In the genomic region with DNA sequence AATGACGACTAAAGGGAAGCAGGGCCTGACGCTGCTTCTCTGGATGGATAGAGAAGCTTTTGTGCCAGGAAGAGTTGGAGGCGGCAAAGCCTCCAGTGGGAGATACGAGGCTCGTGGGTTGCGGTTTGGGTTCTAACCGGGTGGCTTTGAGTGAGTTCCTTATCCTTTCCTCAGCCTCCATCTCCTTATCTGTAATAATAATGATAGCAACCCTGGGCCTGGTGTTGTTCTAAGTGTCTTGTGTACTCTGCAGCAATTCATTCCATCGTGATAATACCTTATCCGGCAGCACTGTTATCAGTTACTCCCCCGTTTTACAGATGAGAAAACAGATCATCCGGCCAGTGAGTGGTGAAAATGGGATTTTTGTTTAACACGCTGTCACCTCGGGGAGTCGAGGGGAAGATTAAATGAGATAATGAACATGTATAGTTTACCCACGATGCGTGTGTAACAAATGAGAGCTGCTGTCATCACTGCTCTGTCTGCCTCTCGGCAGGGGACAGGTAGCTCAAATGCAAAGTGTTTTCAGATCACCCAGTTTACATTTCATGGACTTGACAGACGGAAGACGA, we compare ENCODE assay signal across 25 cellular contexts. TPM values are rescaled to one million over a fixed set of nuclear protein-coding genes. Genes with fewer than 3 reads are reported as not detected.
"Had no signal": no experiment of that assay in that cellular context is flagged by ENCODE, and none has a peak within 500 bp of the region (broad histone marks: within the 10 kb centered on the region; RNA-seq: fewer than 3 reads in every experiment).

No MANE protein-coding gene starts in this region.

- H3K4me3 Mint-ChIP-seq: activated CD4-positive, alpha-beta memory T cell treated with anti-CD3 and anti-CD28 coated beads, Interleukin-2, amount 10 ng/mL, durations not matched to agents 7 days and 5 days; activated naive CD4-positive, alpha-beta T cell treated with anti-CD3 and anti-CD28 coated beads, Interleukin-2, amount 50 U/mL, for 24 hours; activated T-cell treated with anti-CD3 and anti-CD28 coated beads, Interleukin-2, amount 50 U/mL, for 4 hours; nephron progenitor cell; stimulated activated naive CD8-positive, alpha-beta T cell treated with anti-CD3 and anti-CD28 coated beads, Interleukin-15, amount 100 ng/mL, for 72 hours had no signal

- H3K4me1 ChIP-seq: adrenal gland, prostate gland, right lobe of liver had no signal

- FAIRE-seq: colon, endometrium had no signal

- H3K4me3 ChIP-seq: adrenal gland, prostate gland, right lobe of liver, thoracic aorta had no signal

- H3K27ac ChIP-seq: adrenal gland, prostate gland, right lobe of liver, thoracic aorta had no signal

- H3K36me3 Mint-ChIP-seq: activated naive CD4-positive, alpha-beta T cell treated with anti-CD3 and anti-CD28 coated beads, Interleukin-2, amount 50 U/mL, for 24 hours had no signal

- H3K9me3 ChIP-seq: adrenal gland, prostate gland, right lobe of liver, thoracic aorta had no signal

- DNase-seq: activated CD4-positive, alpha-beta memory T cell treated with anti-CD3 and anti-CD28 coated beads, Interleukin-2, amount 10 ng/mL, durations not matched to agents 7 days and 5 days; activated CD4-positive, alpha-beta T cell treated with anti-CD3 and anti-CD28 coated beads for 4 hours; activated effector memory CD4-positive, alpha-beta T cell treated with Interleukin-2 at 50 U/mL for 16 hours; activated T-cell treated with anti-CD3 and anti-CD28 coated beads, Interleukin-2, amount 50 U/mL, for 4 hours; adrenal gland; caudate nucleus; hypothalamus; kidney glomerular epithelial cell; nephron progenitor cell; right lobe of liver; stimulated activated naive CD8-positive, alpha-beta T cell treated with anti-CD3 and anti-CD28 coated beads, Interleukin-15, amount 100 ng/mL, for 72 hours; T-helper 1 cell; T1000 had no signal

- H3K4me1 Mint-ChIP-seq: activated CD4-positive, alpha-beta memory T cell treated with anti-CD3 and anti-CD28 coated beads, Interleukin-2, amount 10 ng/mL, durations not matched to agents 7 days and 5 days; activated naive CD4-positive, alpha-beta T cell treated with anti-CD3 and anti-CD28 coated beads, Interleukin-2, amount 50 U/mL, for 24 hours had no signal

- H3K27ac Mint-ChIP-seq: activated CD4-positive, alpha-beta memory T cell treated with anti-CD3 and anti-CD28 coated beads, Interleukin-2, amount 10 ng/mL, durations not matched to agents 7 days and 5 days; activated naive CD4-positive, alpha-beta T cell treated with anti-CD3 and anti-CD28 coated beads, Interleukin-2, amount 50 U/mL, for 24 hours; nephron progenitor cell; WTC11 had no signal

- H3K36me3 ChIP-seq: adrenal gland, prostate gland, right lobe of liver, thoracic aorta had no signal

RNA-seq across cellular contexts. Expression of gene LHX1, which starts 52.0 kb away (rescaled TPM):
- total RNA-seq: activated T-cell treated with anti-CD3 and anti-CD28 coated beads, Interleukin-2, amount 50 U/mL, for 4 hours; adrenal gland; esophagus mucosa; fibroblast of villous mesenchyme; liver; mesenteric fat pad; osteoblast; prostate gland; right lobe of liver; thoracic aorta had no signal
- polyA plus RNA-seq: adrenal gland, liver, urinary bladder had no signal
